ENCODE assay signal across 14 cellular contexts in the genomic region with DNA sequence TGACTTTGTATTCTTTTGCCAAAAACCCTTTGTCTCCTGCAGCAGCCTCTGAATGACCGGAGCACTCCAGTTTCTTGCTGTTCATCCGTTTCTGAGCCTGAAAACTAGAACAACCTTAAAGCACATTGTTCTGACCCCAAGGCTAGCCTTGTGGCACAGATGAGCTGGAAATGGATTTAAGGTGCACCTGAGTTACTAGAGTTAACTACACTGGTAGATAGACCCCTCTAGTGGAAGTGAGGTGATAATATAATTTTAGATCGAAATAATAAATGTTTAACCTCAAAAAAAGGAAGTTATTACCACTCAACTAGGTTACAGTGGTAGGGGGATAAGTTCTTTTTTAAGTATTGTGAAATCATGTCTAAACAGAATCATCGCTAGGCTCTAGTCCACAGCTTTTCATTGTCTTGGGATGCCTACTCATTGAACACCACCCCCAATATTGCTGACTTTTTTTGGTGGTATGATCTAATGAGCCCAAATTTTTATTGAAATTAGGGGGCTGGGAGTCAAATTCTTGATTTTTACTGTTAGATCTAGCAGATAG. TPM values are rescaled to one million over a fixed set of nuclear protein-coding genes. Genes with fewer than 3 reads are reported as not detected.
DNase-seq lines count a peak whose midpoint lies in the region; ATAC-seq and TF ChIP-seq lines count a peak whose summit lies in the region.
"Had no signal": no experiment of that assay in that cellular context is flagged by ENCODE, and none has a peak within 500 bp of the region (broad histone marks: within the 10 kb centered on the region; RNA-seq: fewer than 3 reads in every experiment).

No MANE protein-coding gene starts in this region.

- peaks cover 0 to 13% (median 0%) of the 10 kb centered on the region in 11 experiments; a peak in 2 of 22 replicates for H4K20me1 ChIP-seq in BLaER1 treated with 17β-estradiol and CSF1 and Interleukin-3, amounts not matched to agents 10 nM and 100 nM
- peaks cover 3% of the 10 kb centered on the region for H4K20me1 ChIP-seq in neural progenitor cell (ENCODE audit: low read depth)

- H3K9ac ChIP-seq in BLaER1 treated with 17β-estradiol and CSF1 and Interleukin-3, amounts not matched to agents 10 nM and 100 nM, result peak overlapping the region in 9 of 11 experiments; percentile 2 to 90 (median 88); a peak in 17 of 22 replicates
- H3K9ac ChIP-seq in neural progenitor cell, result no peak overlapping the region

- peaks cover 20% of the 10 kb centered on the region for H3K4me1 Mint-ChIP-seq in neural progenitor cell

- peaks cover 74% of the 10 kb centered on the region for H3K79me2 ChIP-seq in neural progenitor cell (ENCODE audit: low read depth)

- H3K27ac ChIP-seq in BLaER1 treated with 17β-estradiol and CSF1 and Interleukin-3, amounts not matched to agents 10 nM and 100 nM, result peak overlapping the region in 9 of 11 experiments; percentile 76 to 91 (median 89); a peak in 17 of 22 replicates
- H3K27ac ChIP-seq in neural progenitor cell (no peak overlapping the region), caudate nucleus (ENCODE audit: low read depth, low read length) (no peak overlapping the region)
- H3K27ac ChIP-seq: VCaP had no signal

- H3K9me3 ChIP-seq in BLaER1 treated with 17β-estradiol and CSF1 and Interleukin-3, amounts not matched to agents 10 nM and 100 nM (replicated peaks in 1 of 11), result no peaks in the 10 kb centered on the region
- H3K9me3 ChIP-seq in neural progenitor cell (ENCODE audit: low read depth), result no peaks in the 10 kb centered on the region
- H3K9me3 ChIP-seq: Caco-2 had no signal

- H2AFZ ChIP-seq in neural progenitor cell (replicated peaks), result no peak overlapping the region

- DNase-seq in NAMALWA (ENCODE audit: low spot score) (peak; percentile 1), epithelial cell of proximal tubule (ENCODE audit: low read depth) (no peak), neural progenitor cell (ENCODE audit: low spot score) (peak; percentile 23), caudate nucleus (lab: John Stamatoyannopoulos, UW) (no peak), cerebellar nuclear complex (lab: John Stamatoyannopoulos, UW) (no peak), NCI-H2171 (lab: John Stamatoyannopoulos, UW) (no peak)
- DNase-seq: Caco-2, kidney glomerular epithelial cell, NCI-H1048 had no signal

- TF ChIP-seq CTCF in epithelial cell of proximal tubule (conservative IDR thresholded peaks at IDR 0.05; ENCODE audit: low read depth, low read length), result no peak
- TF ChIP-seq CTCF in neural progenitor cell (IDR thresholded peaks at IDR 0.05), result peak; percentile 9

- H3K4me3 ChIP-seq in BLaER1 treated with 17β-estradiol and CSF1 and Interleukin-3, amounts not matched to agents 10 nM and 100 nM, result peak overlapping the region; percentile 17 to 77 (median 72); a peak in 15 of 20 replicates
- H3K4me3 ChIP-seq in epithelial cell of proximal tubule (ENCODE audit: low read depth, low read length), result peak overlapping the region; percentile 16
- H3K4me3 ChIP-seq in neural progenitor cell, result no peak overlapping the region

- H3K9me3 Mint-ChIP-seq in neural progenitor cell, result no peaks in the 10 kb centered on the region

- peak overlapping the region; percentile 51 to 84 (median 69); a peak in 21 of 22 replicates for H3K4me2 ChIP-seq in BLaER1 treated with 17β-estradiol and CSF1 and Interleukin-3, amounts not matched to agents 10 nM and 100 nM
- H3K4me2 ChIP-seq in neural progenitor cell, result no peak overlapping the region

- peaks cover 3% of the 10 kb centered on the region for H3K27me3 Mint-ChIP-seq in neural progenitor cell (ENCODE audit: insufficient read depth, low read depth)

- H3K36me3 ChIP-seq in BLaER1 treated with 17β-estradiol and CSF1 and Interleukin-3, amounts not matched to agents 10 nM and 100 nM, result no peaks in the 10 kb centered on the region; a peak in 2 of 22 replicates
- no peaks in the 10 kb centered on the region for H3K36me3 ChIP-seq in neural progenitor cell

- peaks cover 18 to 43% (median 32%) of the 10 kb centered on the region in 10 experiments; a peak in 19 of 20 replicates for H3K4me1 ChIP-seq in BLaER1 treated with 17β-estradiol and CSF1 and Interleukin-3, amounts not matched to agents 10 nM and 100 nM
- H3K4me1 ChIP-seq in neural progenitor cell, result peaks cover 13% of the 10 kb centered on the region

- no peak for ATAC-seq in HG02852 (IDR thresholded peaks at IDR 0.05; ENCODE audit: unreplicated experiment)
- ATAC-seq: sciatic nerve had no signal

- no peak overlapping the region for H3K27ac Mint-ChIP-seq in neural progenitor cell

- peaks cover 77 to 99% (median 93%) of the 10 kb centered on the region in 11 experiments for H3K27me3 ChIP-seq in BLaER1 treated with 17β-estradiol and CSF1 and Interleukin-3, amounts not matched to agents 10 nM and 100 nM
- H3K27me3 ChIP-seq in neural progenitor cell, result no peaks in the 10 kb centered on the region

- peaks cover 19% of the 10 kb centered on the region for H3F3A ChIP-seq in neural progenitor cell (ENCODE audit: low read depth)

- H3K4me3 Mint-ChIP-seq in neural progenitor cell, result no peak overlapping the region

- peaks cover 6% of the 10 kb centered on the region for H3K36me3 Mint-ChIP-seq in neural progenitor cell

RNA-seq across cellular contexts. Expression of a gene that starts 2.7 kb away (rescaled TPM):
- 121 and 133 TPM in 2 replicates for total RNA-seq in epithelial cell of proximal tubule
- total RNA-seq in neural progenitor cell (ENCODE audit: low replicate concordance), result 138 and 222 TPM in 2 replicates
- total RNA-seq: OCI-LY7 had no signal

Comparison
In these comparisons a context has a peak if more than half of its experiments do, and no peak if none do; other contexts are left out.
1. H3K27ac ChIP-seq: peak in BLaER1 treated with 17β-estradiol and CSF1 and Interleukin-3, amounts not matched to agents 10 nM and 100 nM (9 of 11); none in neural progenitor cell (single experiment) and caudate nucleus (single experiment).
2. DNase-seq: peak in NAMALWA (single experiment) and neural progenitor cell (single experiment); none in epithelial cell of proximal tubule (single experiment), caudate nucleus (0 of 61), cerebellar nuclear complex (0 of 2) and NCI-H2171 (single experiment).